ENCODE assay signal across 14 cellular contexts in genomic region chr5:146390469-146390868, GRCh38. TPM values are rescaled to one million over a fixed set of nuclear protein-coding genes. Genes with fewer than 3 reads are reported as not detected.
A peak's percentile ranks its signal among the peaks of the same experiment; 100 is the strongest.
DNase-seq lines count a peak whose midpoint lies in the region; ATAC-seq and TF ChIP-seq lines count a peak whose summit lies in the region.
"Had no signal": no experiment of that assay in that cellular context is flagged by ENCODE, and none has a peak within 500 bp of the region (broad histone marks: within the 10 kb centered on the region; RNA-seq: fewer than 3 reads in every experiment).

No MANE protein-coding gene starts in this region.

- H3K27me3 ChIP-seq in Caco-2 (replicated peaks; ENCODE audit: control insufficient read depth, insufficient read depth, low read length): no peaks in the 10 kb centered on the region
- H3K27me3 ChIP-seq in PC-3 (ENCODE audit: low read length): peaks cover 84% of the 10 kb centered on the region
- peaks cover 78% of the 10 kb centered on the region for H3K27me3 ChIP-seq in foreskin keratinocyte
- H3K27me3 ChIP-seq: body of pancreas had no signal

- intact Hi-C loops in Caco-2 (cut with micrococcal nuclease; ENCODE audit: unreplicated experiment) (no loop called here), PC-3 (cut with micrococcal nuclease) (no loop called here)

- CTCF ChIA-PET in Caco-2 (lab: Charles Lee): no interaction called here
- CTCF ChIA-PET in PC-3 (lab: Charles Lee): no interaction called here

- no peaks in the 10 kb centered on the region for H3K79me2 ChIP-seq in PC-3 (ENCODE audit: low read length)

- H3K27me3 Mint-ChIP-seq in Caco-2 (ENCODE audit: insufficient read depth, unreplicated experiment) (peaks cover 4% of the 10 kb centered on the region), mesothelial cell of epicardium (ENCODE audit: low read depth) (peaks cover 43% of the 10 kb centered on the region)

- H3K36me3 Mint-ChIP-seq in Caco-2 (ENCODE audit: insufficient read depth, unreplicated experiment): no peaks in the 10 kb centered on the region
- H3K36me3 Mint-ChIP-seq in mesothelial cell of epicardium: no peaks in the 10 kb centered on the region
- H3K36me3 Mint-ChIP-seq: CD4-positive, CD25-positive, alpha-beta regulatory T cell had no signal

- peak; percentile 28 to 55 for TF ChIP-seq CTCF in Caco-2 (IDR thresholded peaks at IDR 0.05; ENCODE audit: insufficient read depth in 1 of 2, low read depth in 1 of 2, low read length in 1 of 2, severe bottlenecking in 1 of 2, unreplicated experiment in 1 of 2)
- TF ChIP-seq CTCF in PC-3 (conservative IDR thresholded peaks at IDR 0.05; ENCODE audit: low read depth, low read length): peak; percentile 82
- TF ChIP-seq CTCF in foreskin keratinocyte (conservative IDR thresholded peaks at IDR 0.05): peak; percentile 44
- no peak for TF ChIP-seq CTCF in mesothelial cell of epicardium (IDR thresholded peaks at IDR 0.05; ENCODE audit: unreplicated experiment)

- H3K4me1 ChIP-seq in Caco-2 (no peaks in the 10 kb centered on the region), PC-3 (ENCODE audit: insufficient read depth, low read length) (no peaks in the 10 kb centered on the region), foreskin keratinocyte (no peaks in the 10 kb centered on the region)
- H3K4me1 ChIP-seq: body of pancreas had no signal

- H2AFZ ChIP-seq in PC-3 (ENCODE audit: low read length): no peak overlapping the region

- no peak overlapping the region for H3K27ac Mint-ChIP-seq in Caco-2 (ENCODE audit: unreplicated experiment)
- no peak overlapping the region for H3K27ac Mint-ChIP-seq in mesothelial cell of epicardium
- H3K27ac Mint-ChIP-seq: activated T-helper 17 cell treated with anti-CD3 and anti-CD28 coated beads, Interleukin-2, amount 50 U/mL, for 72 hours; CD4-positive, CD25-positive, alpha-beta regulatory T cell had no signal

- no peaks in the 10 kb centered on the region for H3K4me1 Mint-ChIP-seq in Caco-2 (ENCODE audit: low read depth, unreplicated experiment)
- H3K4me1 Mint-ChIP-seq in mesothelial cell of epicardium: no peaks in the 10 kb centered on the region
- H3K4me1 Mint-ChIP-seq: activated T-helper 17 cell treated with anti-CD3 and anti-CD28 coated beads, Interleukin-2, amount 50 U/mL, for 72 hours; CD4-positive, CD25-positive, alpha-beta regulatory T cell had no signal

- H3K9me3 ChIP-seq in Caco-2 (no peaks in the 10 kb centered on the region), PC-3 (ENCODE audit: low read length) (no peaks in the 10 kb centered on the region)
- H3K9me3 ChIP-seq: body of pancreas, mucosa of descending colon had no signal

- no peaks in the 10 kb centered on the region for H3F3A ChIP-seq in PC-3 (ENCODE audit: low read length, unreplicated experiment)

- no peak overlapping the region for H3K4me2 ChIP-seq in PC-3 (ENCODE audit: low read length)

- H3K9me3 Mint-ChIP-seq in Caco-2 (ENCODE audit: unreplicated experiment): no peaks in the 10 kb centered on the region
- H3K9me3 Mint-ChIP-seq in mesothelial cell of epicardium: no peaks in the 10 kb centered on the region
- H3K9me3 Mint-ChIP-seq: activated T-helper 17 cell treated with anti-CD3 and anti-CD28 coated beads, Interleukin-2, amount 50 U/mL, for 72 hours; CD4-positive, CD25-positive, alpha-beta regulatory T cell had no signal

- H3K9ac ChIP-seq in PC-3 (ENCODE audit: low read length): no peak overlapping the region

- POLR2A ChIA-PET in Caco-2 (lab: Charles Lee): no interaction called here
- POLR2A ChIA-PET in PC-3 (lab: Charles Lee; ENCODE audit: unreplicated experiment): no interaction called here

- H3K4me3 ChIP-seq in Caco-2 (ENCODE audit: low read depth, low read length): no peak overlapping the region
- H3K4me3 ChIP-seq in PC-3 (ENCODE audit: low read length): no peak overlapping the region
- H3K4me3 ChIP-seq: body of pancreas, mucosa of descending colon, SK-N-MC had no signal

- peak in 1 of 2 experiments; percentile 15 for DNase-seq in Caco-2
- DNase-seq in PC-3: peak; percentile 24
- no peak for DNase-seq in foreskin keratinocyte
- DNase-seq in COLO668 (lab: John Stamatoyannopoulos, UW; ENCODE audit: unreplicated experiment): no peak
- DNase-seq in DMS79 treated with DMSO at 0.1 percent for 48 hours (lab: John Stamatoyannopoulos, UW): no peak
- DNase-seq in mesothelial cell of epicardium (ENCODE audit: low spot score in 2 of 2, unreplicated experiment in 2 of 2): no peak
- no peak for DNase-seq in NCI-H526 (lab: John Stamatoyannopoulos, UW)
- DNase-seq: body of pancreas; CD4-positive, CD25-positive, alpha-beta regulatory T cell; mucosa of descending colon; NCI-H524 had no signal

- BruUV-seq in Caco-2 (replicated peaks; lab: Mats Ljungman, UMichigan) (no TSS peak), PC-3 (replicated peaks; lab: Mats Ljungman, UMichigan) (no TSS peak)

- H3K36me3 ChIP-seq in Caco-2 (ENCODE audit: control insufficient read depth, insufficient read depth, low read length) (no peaks in the 10 kb centered on the region), PC-3 (ENCODE audit: low read depth, low read length) (no peaks in the 10 kb centered on the region)

- no peaks in the 10 kb centered on the region for H3K9me2 ChIP-seq in PC-3 (replicated peaks; ENCODE audit: low read length)

- no peak overlapping the region for H3K27ac ChIP-seq in PC-3 (ENCODE audit: low read length)
- H3K27ac ChIP-seq in foreskin keratinocyte: no peak overlapping the region
- H3K27ac ChIP-seq: body of pancreas, SK-N-MC had no signal

- ATAC-seq in GM21360 (IDR thresholded peaks at IDR 0.05; ENCODE audit: unreplicated experiment) (peak; percentile 71), PC-3 (no peak; the same call in 1 of the 2 replicates), foreskin keratinocyte (no peak)
- ATAC-seq: activated T-helper 17 cell treated with anti-CD3 and anti-CD28 coated beads, Interleukin-2, amount 50 U/mL, for 72 hours; body of pancreas; mucosa of descending colon had no signal

- H3K4me3 Mint-ChIP-seq in Caco-2 (ENCODE audit: unreplicated experiment) (no peak overlapping the region), mesothelial cell of epicardium (no peak overlapping the region)
- H3K4me3 Mint-ChIP-seq: activated T-helper 17 cell treated with anti-CD3 and anti-CD28 coated beads, Interleukin-2, amount 50 U/mL, for 72 hours; CD4-positive, CD25-positive, alpha-beta regulatory T cell had no signal

- no peaks in the 10 kb centered on the region for H4K20me1 ChIP-seq in PC-3 (ENCODE audit: low read length)

RNA-seq across cellular contexts. Expression of gene POU4F3, which starts 51.8 kb away (rescaled TPM):
- 0.14 TPM in 1 of 2 replicates, not detected in the other for total RNA-seq in Caco-2 (2022)
- not detected in 2 replicates for total RNA-seq in PC-3 (2014; rRNA removed)
- total RNA-seq in foreskin keratinocyte: not detected in 2 replicates
- polyA plus RNA-seq in foreskin keratinocyte: 0.04 TPM in 1 of 2 replicates, not detected in the other
- total RNA-seq in mesothelial cell of epicardium: 0.09 to 0.25 TPM (median 0.13 TPM) in 3 replicates
- total RNA-seq: activated T-helper 17 cell treated with anti-CD3 and anti-CD28 coated beads, Interleukin-2, amount 50 U/mL, for 72 hours; mucosa of descending colon had no signal
- polyA plus RNA-seq: CD4-positive, CD25-positive, alpha-beta regulatory T cell had no signal

RNA-seq across cellular contexts. Expression of gene TCERG1, which starts 56.7 kb away (rescaled TPM):
- total RNA-seq in Caco-2 (2022) (88.2 and 97.1 TPM in 2 replicates), PC-3 (2014; rRNA removed) (86.0 and 96.9 TPM in 2 replicates), foreskin keratinocyte (59.0 and 68.1 TPM in 2 replicates), mesothelial cell of epicardium (156 to 157 TPM (median 156 TPM) in 3 replicates)
- 26.4 and 33.1 TPM in 2 replicates for polyA plus RNA-seq in foreskin keratinocyte
